ENCODE assay signal across 12 cellular contexts in genomic region chr2:58502931-58503330, GRCh38.
DNase-seq lines count a peak whose midpoint lies in the region; TF ChIP-seq lines count a peak whose summit lies in the region.
"Had no signal": no experiment of that assay in that cellular context is flagged by ENCODE, and none has a peak within 500 bp of the region (broad histone marks: within the 10 kb centered on the region; RNA-seq: fewer than 3 reads in every experiment).

No MANE protein-coding gene starts in this region.

- no peaks in the 10 kb centered on the region for H3K27me3 Mint-ChIP-seq in Calu3 (ENCODE audit: unreplicated experiment)

- intact Hi-C loops in Calu3 (cut with micrococcal nuclease; ENCODE audit: unreplicated experiment): loop anchor here (2.0 to 5.0 kb wide), 2 partner anchors 49 to 54 kb away; no protein-coding TSS in a partner anchor

- DNase-seq in NCI-H2107 treated with DMSO at 0.1 percent for 48 hours (lab: John Stamatoyannopoulos, UW; ENCODE audit: unreplicated experiment) (peak; percentile 16), NCI-H2107 (lab: John Stamatoyannopoulos, UW) (no peak), Calu3 (peak; percentile 19), NCI-H146 treated with DMSO at 0.1 percent for 48 hours (lab: John Stamatoyannopoulos, UW; ENCODE audit: unreplicated experiment) (peak; percentile 66), mucosa of gallbladder (ENCODE audit: low spot score) (peak; percentile 36), NCI-H446 treated with DMSO at 0.1 percent for 48 hours (lab: John Stamatoyannopoulos, UW) (no peak)
- DNase-seq in activated naive CD4-positive, alpha-beta T cell treated with anti-CD3 and anti-CD28 coated beads, Interleukin-2, amount 50 U/mL, for 16 hours: no peak
- DNase-seq: 8988T; AML-193; CD8-positive, alpha-beta memory T cell; H7 had no signal

- peaks cover 4% of the 10 kb centered on the region for H3K36me3 Mint-ChIP-seq in Calu3 (ENCODE audit: insufficient read depth, unreplicated experiment)
- H3K36me3 Mint-ChIP-seq: CD8-positive, alpha-beta memory T cell had no signal

- CTCF ChIA-PET in Calu3 (lab: Charles Lee): interaction anchor here (0.6 to 0.9 kb wide), 7 partner anchors 11 to 486 kb away, joined by 3 to 7 read pairs (median 4); no protein-coding TSS in a partner anchor

- H3K4me1 Mint-ChIP-seq in Calu3 (ENCODE audit: low read depth, unreplicated experiment): peaks cover 40% of the 10 kb centered on the region
- H3K4me1 Mint-ChIP-seq: CD8-positive, alpha-beta memory T cell had no signal

- TF ChIP-seq CTCF in Calu3 (IDR thresholded peaks at IDR 0.05; ENCODE audit: unreplicated experiment): no peak

- BruUV-seq in Calu3 (replicated peaks; lab: Mats Ljungman, UMichigan): no TSS peak

- H3K27ac Mint-ChIP-seq in Calu3 (ENCODE audit: unreplicated experiment): peak overlapping the region; percentile 62
- H3K27ac Mint-ChIP-seq: CD8-positive, alpha-beta memory T cell had no signal

- H3K4me3 Mint-ChIP-seq in Calu3 (ENCODE audit: low read depth, unreplicated experiment): no peak overlapping the region
- H3K4me3 Mint-ChIP-seq: CD8-positive, alpha-beta memory T cell; GM23338 had no signal

- no peaks in the 10 kb centered on the region for H3K9me3 Mint-ChIP-seq in Calu3 (ENCODE audit: low read depth, unreplicated experiment)
- H3K9me3 Mint-ChIP-seq: GM23338 had no signal

Comparison
In these comparisons a context has a peak if more than half of its experiments do, and no peak if none do; other contexts are left out.
1. DNase-seq: peak in NCI-H2107 treated with DMSO at 0.1 percent for 48 hours (single experiment), Calu3 (single experiment), NCI-H146 treated with DMSO at 0.1 percent for 48 hours (single experiment) and mucosa of gallbladder (single experiment); none in NCI-H2107 (single experiment), activated naive CD4-positive, alpha-beta T cell treated with anti-CD3 and anti-CD28 coated beads, Interleukin-2, amount 50 U/mL, for 16 hours (single experiment) and NCI-H446 treated with DMSO at 0.1 percent for 48 hours (single experiment).